1 cellular context compared by ENCODE assay signal in genomic region chr12:124481772-124482566, GRCh38.
TF ChIP-seq lines count a peak whose summit lies in the region.

No MANE protein-coding gene starts in this region.

TF ChIP-seq in SK-N-SH, 30 proteins besides CTCF, POLR2A, EP300 and RAD21 (continued from another document):
- TF ChIP-seq ZBTB33 (IDR thresholded peaks at IDR 0.05; ENCODE audit: borderline replicate concordance, low read depth) (no peak), SIN3A (IDR thresholded peaks at IDR 0.05; ENCODE audit: borderline replicate concordance, low read depth, low read length) (no peak), TEAD4 (IDR thresholded peaks at IDR 0.05; ENCODE audit: borderline replicate concordance, insufficient read depth) (no peak), MEF2A (IDR thresholded peaks at IDR 0.05; ENCODE audit: borderline replicate concordance, low read depth) (no peak)
TF ChIP-seq in SK-N-SH: peak in this region for 0.
